ENCODE assay signal across 1 cellular context in genomic region chr1:113057006-113057405, GRCh38.
TF ChIP-seq lines count a peak whose summit lies in the region.

No MANE protein-coding gene starts in this region.

TF ChIP-seq in GM12878, 131 proteins besides CTCF, POLR2A, EP300 and RAD21 (continued from another document):
- TF ChIP-seq E4F1 (IDR thresholded peaks at IDR 0.05; ENCODE audit: borderline replicate concordance, partially characterized antibody) = no peak
- no peak for TF ChIP-seq RB1 (IDR thresholded peaks at IDR 0.05; ENCODE audit: borderline replicate concordance)
- TF ChIP-seq JUND (IDR thresholded peaks at IDR 0.05; ENCODE audit: low read depth, low read length) = no peak
- TF ChIP-seq TBL1XR1 (IDR thresholded peaks at IDR 0.05; ENCODE audit: low read depth, low read length) = no peak
- TF ChIP-seq SMAD1 (IDR thresholded peaks at IDR 0.05; ENCODE audit: low read depth, partially characterized antibody) = no peak
- no peak for TF ChIP-seq KLF5 (IDR thresholded peaks at IDR 0.05; ENCODE audit: partially characterized antibody)
- no peak for TF ChIP-seq GATAD2B (conservative IDR thresholded peaks at IDR 0.05; ENCODE audit: low read depth)
